In genomic region chr12:4960547-4960946, GRCh38 we compare ENCODE assay signal across 2 cellular contexts.
TF ChIP-seq lines count a peak whose summit lies in the region.

No MANE protein-coding gene starts in this region.

TF ChIP-seq in SK-N-SH, 30 proteins besides CTCF, POLR2A, EP300 and RAD21 (continued from another document):
- TF ChIP-seq USF1 (IDR thresholded peaks at IDR 0.05; ENCODE audit: borderline replicate concordance, low read depth) (no peak), MEF2A (IDR thresholded peaks at IDR 0.05; ENCODE audit: borderline replicate concordance, low read depth) (no peak), JUND (IDR thresholded peaks at IDR 0.05) (no peak), SMC3 (IDR thresholded peaks at IDR 0.05; ENCODE audit: low read depth, low read length) (no peak), TAF1 (IDR thresholded peaks at IDR 0.05; ENCODE audit: borderline replicate concordance, low read depth, low read length) (no peak), IRF3 (IDR thresholded peaks at IDR 0.05; ENCODE audit: low read depth, low read length) (no peak), RFX5 (IDR thresholded peaks at IDR 0.05; ENCODE audit: low read length) (no peak), USF2 (IDR thresholded peaks at IDR 0.05; ENCODE audit: borderline replicate concordance, low read depth, low read length) (no peak), NRF1 (IDR thresholded peaks at IDR 0.05; ENCODE audit: low read depth, low read length) (no peak), FOXM1 (IDR thresholded peaks at IDR 0.05; ENCODE audit: low read depth) (no peak), ELF1 (IDR thresholded peaks at IDR 0.05) (no peak), NFIC (IDR thresholded peaks at IDR 0.05; ENCODE audit: borderline replicate concordance) (no peak), REST (IDR thresholded peaks at IDR 0.05; ENCODE audit: low read depth, low read length) (no peak), POLR2AphosphoS5 (IDR thresholded peaks at IDR 0.05; ENCODE audit: low read depth, low read length) (no peak), YY1 (IDR thresholded peaks at IDR 0.05; ENCODE audit: low read depth) (no peak)

TF ChIP-seq in SK-N-SH treated with all-trans-retinoic acid at 6 μM for 48 hours, 23 proteins besides CTCF, POLR2A, EP300 and RAD21 (continued from another document):
- TF ChIP-seq BACH2 (CRISPR knock-in tag; IDR thresholded peaks at IDR 0.05; ENCODE audit: borderline replicate concordance): no peak
- TF ChIP-seq POU6F1 (CRISPR knock-in tag; IDR thresholded peaks at IDR 0.05; ENCODE audit: borderline replicate concordance, low read depth): no peak
- no peak for TF ChIP-seq CSRNP3 (CRISPR knock-in tag; IDR thresholded peaks at IDR 0.05)
- TF ChIP-seq GLIS3 (CRISPR knock-in tag; IDR thresholded peaks at IDR 0.05): no peak
- no peak for TF ChIP-seq PPARA (CRISPR knock-in tag; IDR thresholded peaks at IDR 0.05; ENCODE audit: borderline replicate concordance)
- no peak for TF ChIP-seq TOX (CRISPR knock-in tag; IDR thresholded peaks at IDR 0.05; ENCODE audit: borderline replicate concordance)
- no peak for TF ChIP-seq CREB5 (CRISPR knock-in tag; IDR thresholded peaks at IDR 0.05; ENCODE audit: low read depth)
- TF ChIP-seq ZNF565 (CRISPR knock-in tag; conservative IDR thresholded peaks at IDR 0.05; ENCODE audit: low read depth): no peak
- TF ChIP-seq ZFP30 (CRISPR knock-in tag; IDR thresholded peaks at IDR 0.05): no peak
- no peak for TF ChIP-seq TCF4 (CRISPR knock-in tag; IDR thresholded peaks at IDR 0.05; ENCODE audit: borderline replicate concordance)
- no peak for TF ChIP-seq PATZ1 (CRISPR knock-in tag; IDR thresholded peaks at IDR 0.05; ENCODE audit: borderline replicate concordance)
- TF ChIP-seq RARB (CRISPR knock-in tag; IDR thresholded peaks at IDR 0.05): no peak
- TF ChIP-seq ESRRG (CRISPR knock-in tag; IDR thresholded peaks at IDR 0.05): no peak
- no peak for TF ChIP-seq OSR1 (CRISPR knock-in tag; IDR thresholded peaks at IDR 0.05)
